In the genomic region with DNA sequence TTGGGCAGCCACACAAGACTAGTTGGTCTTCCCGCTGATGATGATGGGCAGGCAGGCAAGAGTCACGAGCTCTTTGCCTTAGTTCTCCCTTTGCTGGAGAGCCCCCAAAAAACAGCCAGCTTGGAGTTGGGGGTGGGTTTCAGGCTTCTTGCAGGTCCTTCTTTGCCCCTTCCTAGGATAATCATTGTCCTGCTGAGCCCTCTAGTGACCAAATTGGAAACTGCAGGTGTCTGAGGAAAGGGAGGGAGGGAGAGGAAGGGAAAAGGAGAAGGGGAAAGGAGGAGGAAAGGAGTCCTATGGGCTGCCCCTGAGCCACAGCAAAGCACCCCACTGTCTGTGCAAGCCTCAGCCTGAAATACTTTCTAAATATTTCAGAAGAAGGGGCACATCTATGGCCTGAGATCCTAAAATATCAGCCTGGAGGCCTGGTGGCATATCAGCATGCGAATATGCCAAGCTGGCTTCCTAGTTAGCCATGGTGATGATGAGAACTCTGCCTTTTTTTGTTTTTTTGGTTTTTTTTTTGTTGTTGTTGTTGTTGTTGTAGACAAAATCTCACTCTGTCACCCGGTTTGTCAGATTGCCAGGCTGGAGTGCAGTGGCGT, we compare ENCODE assay signal across 8 cellular contexts.
DNase-seq lines count a peak whose midpoint lies in the region; ATAC-seq and TF ChIP-seq lines count a peak whose summit lies in the region.

No MANE protein-coding gene starts in this region.

- H3K36me3 Mint-ChIP-seq in activated CD8-positive, alpha-beta memory T cell treated with anti-CD3 and anti-CD28 coated beads, Interleukin-2, amount 10 ng/mL, durations not matched to agents 7 days and 5 days, result no peaks in the 10 kb centered on the region
- no peaks in the 10 kb centered on the region for H3K36me3 Mint-ChIP-seq in natural killer cell

- H3K9me3 ChIP-seq in testis, result no peaks in the 10 kb centered on the region

- no peak for TF ChIP-seq POLR2A in testis (IDR thresholded peaks at IDR 0.05)

- no peaks in the 10 kb centered on the region for H3K27me3 ChIP-seq in testis

- no peaks in the 10 kb centered on the region for H3K36me3 ChIP-seq in testis (ENCODE audit: low read depth, missing control alignments)

- no peak overlapping the region for H3K4me3 Mint-ChIP-seq in activated CD8-positive, alpha-beta memory T cell treated with anti-CD3 and anti-CD28 coated beads, Interleukin-2, amount 10 ng/mL, durations not matched to agents 7 days and 5 days
- H3K4me3 Mint-ChIP-seq in natural killer cell, result no peak overlapping the region

- ATAC-seq in activated CD8-positive, alpha-beta memory T cell treated with anti-CD3 and anti-CD28 coated beads, Interleukin-2, amount 10 ng/mL, durations not matched to agents 7 days and 5 days, result peak; percentile 55
- ATAC-seq in natural killer cell, result peak in 2 of 3 donors; percentile 58 to 67
- no peak for ATAC-seq in GM18858 (IDR thresholded peaks at IDR 0.05; ENCODE audit: unreplicated experiment)

- peak; percentile 14 for DNase-seq in DMS153 (lab: John Stamatoyannopoulos, UW)
- peak; percentile 10 for DNase-seq in HCEC 1CT
- peak; percentile 48 for DNase-seq in NCI-H2227 treated with DMSO at 0.1 percent for 48 hours (lab: John Stamatoyannopoulos, UW)
- peak; percentile 61 for DNase-seq in activated CD8-positive, alpha-beta memory T cell treated with anti-CD3 and anti-CD28 coated beads, Interleukin-2, amount 10 ng/mL, durations not matched to agents 7 days and 5 days
- DNase-seq in epithelial cell of proximal tubule (ENCODE audit: low read depth), result no peak
- peak; percentile 26 for DNase-seq in natural killer cell
- peak; percentile 75 for DNase-seq in testis

- CTCF ChIA-PET in activated CD8-positive, alpha-beta memory T cell treated with anti-CD3 and anti-CD28 coated beads, Interleukin-2, amount 10 ng/mL, durations not matched to agents 7 days and 5 days (lab: Charles Lee), result interaction anchor here (0.6 to 2.7 kb wide), 15 partner anchors 9 to 618 kb away, joined by 3 to 14 read pairs (median 3); no protein-coding TSS in a partner anchor

- WGBS in testis, 2 donors, result 59 to 77% methylated on average over 4 to 5 of the region's 5 CpGs

- H3K4me1 ChIP-seq in testis, result no peaks in the 10 kb centered on the region

- H3K4me1 Mint-ChIP-seq in activated CD8-positive, alpha-beta memory T cell treated with anti-CD3 and anti-CD28 coated beads, Interleukin-2, amount 10 ng/mL, durations not matched to agents 7 days and 5 days, result no peaks in the 10 kb centered on the region
- no peaks in the 10 kb centered on the region for H3K4me1 Mint-ChIP-seq in natural killer cell

- peaks cover 23% of the 10 kb centered on the region for H3K27me3 Mint-ChIP-seq in activated CD8-positive, alpha-beta memory T cell treated with anti-CD3 and anti-CD28 coated beads, Interleukin-2, amount 10 ng/mL, durations not matched to agents 7 days and 5 days
- H3K27me3 Mint-ChIP-seq in natural killer cell (ENCODE audit: low read depth in 2 of 2), result peaks cover 10 to 23% of the 10 kb centered on the region in 2 donors

- no peak overlapping the region for H3K27ac Mint-ChIP-seq in activated CD8-positive, alpha-beta memory T cell treated with anti-CD3 and anti-CD28 coated beads, Interleukin-2, amount 10 ng/mL, durations not matched to agents 7 days and 5 days
- no peak overlapping the region for H3K27ac Mint-ChIP-seq in natural killer cell

- intact Hi-C loops in natural killer cell (cut with micrococcal nuclease) (loop anchor here (1.0 to 5.0 kb wide), 2 partner anchors 617 to 1276 kb away; no protein-coding TSS in a partner anchor), testis (cut with DNase I; ENCODE audit: low total_unique reads) (no loop called here)

- H3K9me3 Mint-ChIP-seq in activated CD8-positive, alpha-beta memory T cell treated with anti-CD3 and anti-CD28 coated beads, Interleukin-2, amount 10 ng/mL, durations not matched to agents 7 days and 5 days (ENCODE audit: low read depth), result no peaks in the 10 kb centered on the region
- no peaks in the 10 kb centered on the region for H3K9me3 Mint-ChIP-seq in natural killer cell

- H3K27ac ChIP-seq in testis, result no peak overlapping the region

- no peak overlapping the region for H3K4me3 ChIP-seq in epithelial cell of proximal tubule (ENCODE audit: low read depth, low read length)
- H3K4me3 ChIP-seq in testis, result no peak overlapping the region

- TF ChIP-seq CTCF in epithelial cell of proximal tubule (conservative IDR thresholded peaks at IDR 0.05; ENCODE audit: low read depth, low read length) (peak; percentile 95), natural killer cell (IDR thresholded peaks at IDR 0.05) (peak; percentile 73), testis (IDR thresholded peaks at IDR 0.05) (peak; percentile 66 to 88 (median 74))
